Comparison of ENCODE assay signal across 8 cellular contexts in the genomic region with DNA sequence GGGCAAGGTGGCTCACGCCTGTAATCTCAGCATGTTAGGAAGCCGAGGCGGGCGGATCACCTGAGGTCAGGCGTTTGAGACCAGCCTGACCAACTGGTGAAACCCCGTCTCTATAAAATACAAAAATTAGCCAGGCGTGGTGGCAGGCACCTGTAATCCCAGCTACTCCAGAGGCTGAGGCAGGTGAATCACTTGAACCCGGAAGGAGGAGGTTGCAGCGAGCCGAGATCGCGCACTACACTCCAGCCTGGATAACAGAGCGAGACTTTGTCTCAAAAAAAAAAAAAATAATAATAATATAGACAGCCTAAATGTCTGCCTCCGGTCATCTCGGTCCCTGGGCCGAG. TPM values are rescaled to one million over a fixed set of nuclear protein-coding genes. Genes with fewer than 3 reads are reported as not detected.
DNase-seq lines count a peak whose midpoint lies in the region; TF ChIP-seq lines count a peak whose summit lies in the region.
"Not testable (repeated sequence)": the region's sequence is repeated elsewhere in the genome, so short reads cannot be mapped to it uniquely, and the experiment has no call there.

No MANE protein-coding gene starts in this region.

- not testable (repeated sequence) for H3K18ac ChIP-seq in mesendoderm (ENCODE audit: low read length)

- H4K20me1 ChIP-seq in MM.1S (ENCODE audit: insufficient read depth, low read length) = not testable (repeated sequence)

- peak overlapping the region; percentile 98 for H3K27ac Mint-ChIP-seq in activated CD4-positive, alpha-beta T cell treated with anti-CD3 and anti-CD28 coated beads, Interleukin-2, amount 10 ng/mL, durations not matched to agents 24 days and 14 days

- peaks cover 29% of the 10 kb centered on the region for H3K36me3 Mint-ChIP-seq in activated CD4-positive, alpha-beta T cell treated with anti-CD3 and anti-CD28 coated beads, Interleukin-2, amount 10 ng/mL, durations not matched to agents 24 days and 14 days (ENCODE audit: low read depth)

- not testable (repeated sequence) for DNase-seq in GM06990 (ENCODE audit: extremely low read depth, insufficient read length); MM.1S; activated CD4-positive, alpha-beta T cell treated with anti-CD3 and anti-CD28 coated beads, Interleukin-2, amount 10 ng/mL, durations not matched to agents 24 days and 14 days; brain microvascular endothelial cell; foreskin fibroblast; mesendoderm; skeletal muscle cell (ENCODE audit: low read depth); vagina (ENCODE audit: extremely low spot score in 2 of 2)

- intact Hi-C loops in activated CD4-positive, alpha-beta T cell treated with anti-CD3 and anti-CD28 coated beads, Interleukin-2, amount 10 ng/mL, durations not matched to agents 24 days and 14 days (cut with micrococcal nuclease) = loop anchor here (1.0 to 10.0 kb wide), 7 partner anchors 49 to 1027 kb away; a partner anchor contains a TSS
- intact Hi-C loops in vagina (cut with DNase I) = not testable (repeated sequence)

- not testable (repeated sequence) for H2BK120ac ChIP-seq in mesendoderm (ENCODE audit: low read depth, low read length)

- not testable (repeated sequence) for TF ChIP-seq CTCF in GM06990 (IDR thresholded peaks at IDR 0.05; ENCODE audit: insufficient read depth, low read length, poor library complexity, severe bottlenecking); MM.1S (IDR thresholded peaks at IDR 0.05; ENCODE audit: low read length); brain microvascular endothelial cell (IDR thresholded peaks at IDR 0.05; ENCODE audit: low read depth, low read length, missing control alignments); foreskin fibroblast (IDR thresholded peaks at IDR 0.05; ENCODE audit: low read depth, low read length); vagina (IDR thresholded peaks at IDR 0.05)

- not testable (repeated sequence) for TF ChIP-seq POLR2A in vagina (IDR thresholded peaks at IDR 0.05)

- peak overlapping the region; percentile 54 for H2AFZ ChIP-seq in MM.1S (ENCODE audit: low read length)

- not testable (repeated sequence) for H4K5ac ChIP-seq in mesendoderm (ENCODE audit: low read length)

- no CpG with 5 or more reads among the region's 16 CpGs for WGBS in mesendoderm (ENCODE audit: extremely low coverage, insufficient coverage, low lambda C conversion rate)

- H3K4ac ChIP-seq in mesendoderm (ENCODE audit: low read depth, low read length) = not testable (repeated sequence)

- peak overlapping the region; percentile 98 for H3K56ac ChIP-seq in mesendoderm (ENCODE audit: low read length)

- H3K4me3 ChIP-seq in GM06990 (replicated peaks; ENCODE audit: low read depth, low read length) = peak overlapping the region; percentile 89
- peak overlapping the region; percentile 76 for H3K4me3 ChIP-seq in MM.1S (ENCODE audit: low read length)
- H3K4me3 ChIP-seq in brain microvascular endothelial cell (ENCODE audit: low read depth, low read length) = peak overlapping the region; percentile 76
- peak overlapping the region; percentile 66 to 79 for H3K4me3 ChIP-seq in foreskin fibroblast (ENCODE audit: low read depth in 1 of 2, low read length in 2 of 2)
- H3K4me3 ChIP-seq in mesendoderm (ENCODE audit: low read length) = not testable (repeated sequence)
- peak overlapping the region; percentile 73 for H3K4me3 ChIP-seq in skeletal muscle cell (ENCODE audit: low read depth, low read length)
- peak overlapping the region; percentile 68 to 81 for H3K4me3 ChIP-seq in vagina

- in situ Hi-C loops in brain microvascular endothelial cell (cut with HindIII; ENCODE audit: low pct_ligation_motif_present, low sequenced_read_pairs) = not testable (repeated sequence)

- not testable (repeated sequence) for H3K9me2 ChIP-seq in MM.1S (replicated peaks; ENCODE audit: insufficient read depth, low read length)

- H3K4me3 Mint-ChIP-seq in activated CD4-positive, alpha-beta T cell treated with anti-CD3 and anti-CD28 coated beads, Interleukin-2, amount 10 ng/mL, durations not matched to agents 24 days and 14 days = peak overlapping the region; percentile 97

- peak overlapping the region; percentile 90 for H3K9ac ChIP-seq in MM.1S (ENCODE audit: low read length)
- H3K9ac ChIP-seq in mesendoderm (ENCODE audit: low read length) = peak overlapping the region; percentile 93

- not testable (repeated sequence) for H3K23ac ChIP-seq in mesendoderm (ENCODE audit: low read length)

- H3K4me1 Mint-ChIP-seq in activated CD4-positive, alpha-beta T cell treated with anti-CD3 and anti-CD28 coated beads, Interleukin-2, amount 10 ng/mL, durations not matched to agents 24 days and 14 days = peaks cover 32% of the 10 kb centered on the region

- not testable (repeated sequence) for H3K27me3 Mint-ChIP-seq in activated CD4-positive, alpha-beta T cell treated with anti-CD3 and anti-CD28 coated beads, Interleukin-2, amount 10 ng/mL, durations not matched to agents 24 days and 14 days

- not testable (repeated sequence) for H2AK5ac ChIP-seq in mesendoderm (ENCODE audit: low read length)

- not testable (repeated sequence) for H3K27me3 ChIP-seq in GM06990 (replicated peaks; ENCODE audit: control insufficient read depth, insufficient read depth, low read length); MM.1S (replicated peaks; ENCODE audit: insufficient read depth, low read length); brain microvascular endothelial cell (replicated peaks); mesendoderm (ENCODE audit: insufficient read depth, low read length, poor library complexity); vagina

- H3K4me1 ChIP-seq in MM.1S (ENCODE audit: low read length); mesendoderm (ENCODE audit: control insufficient read depth, low read depth, low read length): not testable (repeated sequence)
- H3K4me1 ChIP-seq in vagina = peaks cover 54% of the 10 kb centered on the region

- H3F3A ChIP-seq in MM.1S (ENCODE audit: insufficient read depth, low read length) = not testable (repeated sequence)

- peak overlapping the region; percentile 89 for H3K4me2 ChIP-seq in MM.1S (ENCODE audit: low read depth, low read length)
- H3K4me2 ChIP-seq in mesendoderm (ENCODE audit: low read length) = peak overlapping the region; percentile 20

- not testable (repeated sequence) for H3K9me3 ChIP-seq in MM.1S (replicated peaks; ENCODE audit: insufficient read depth, low read length); vagina

- not testable (repeated sequence) for H3K79me1 ChIP-seq in mesendoderm (ENCODE audit: low read length)

- H2BK5ac ChIP-seq in mesendoderm (ENCODE audit: low read length) = not testable (repeated sequence)

- not testable (repeated sequence) for H3K9me3 Mint-ChIP-seq in activated CD4-positive, alpha-beta T cell treated with anti-CD3 and anti-CD28 coated beads, Interleukin-2, amount 10 ng/mL, durations not matched to agents 24 days and 14 days

- H3K27ac ChIP-seq in MM.1S (ENCODE audit: low read length) (peak overlapping the region; percentile 82), brain microvascular endothelial cell (peak overlapping the region; percentile 94), vagina (peak overlapping the region; percentile 89)
- not testable (repeated sequence) for H3K27ac ChIP-seq in mesendoderm (ENCODE audit: low read depth, low read length)

- peaks cover 19% of the 10 kb centered on the region for H3K79me2 ChIP-seq in MM.1S (ENCODE audit: low read length)
- H3K79me2 ChIP-seq in mesendoderm (ENCODE audit: control insufficient read depth, insufficient read depth, low read length) = not testable (repeated sequence)

- H3K36me3 ChIP-seq in GM06990 (ENCODE audit: control insufficient read depth, insufficient read depth, low read length); MM.1S (replicated peaks; ENCODE audit: insufficient read depth, low read length); brain microvascular endothelial cell (replicated peaks); mesendoderm (ENCODE audit: control insufficient read depth, insufficient read depth, low read length); vagina: not testable (repeated sequence)

- not testable (repeated sequence) for H4K8ac ChIP-seq in mesendoderm (ENCODE audit: low read depth, low read length)

- H2BK15ac ChIP-seq in mesendoderm (replicated peaks; ENCODE audit: low read depth) = not testable (repeated sequence)

RNA-seq across cellular contexts. Expression of a gene that starts 0.6 kb away (rescaled TPM):
- total RNA-seq in activated CD4-positive, alpha-beta T cell treated with anti-CD3 and anti-CD28 coated beads, Interleukin-2, amount 10 ng/mL, durations not matched to agents 24 days and 14 days = 66.6 and 68.8 TPM in 2 replicates
- polyA plus RNA-seq in mesendoderm (2013, experiment 1 of 2) = 14.6 TPM
- polyA plus RNA-seq in mesendoderm (2013, experiment 2 of 2) = 12.3 TPM
- 58.4 TPM for total RNA-seq in vagina

RNA-seq across cellular contexts. Expression of a gene that starts 49.0 kb away (rescaled TPM):
- total RNA-seq in activated CD4-positive, alpha-beta T cell treated with anti-CD3 and anti-CD28 coated beads, Interleukin-2, amount 10 ng/mL, durations not matched to agents 24 days and 14 days = 192 and 200 TPM in 2 replicates
- 212 TPM for polyA plus RNA-seq in mesendoderm (2013, experiment 1 of 2)
- polyA plus RNA-seq in mesendoderm (2013, experiment 2 of 2) = 214 TPM
- 249 TPM for total RNA-seq in vagina

RNA-seq across cellular contexts. Expression of a gene that starts 58.0 kb away (rescaled TPM):
- total RNA-seq in activated CD4-positive, alpha-beta T cell treated with anti-CD3 and anti-CD28 coated beads, Interleukin-2, amount 10 ng/mL, durations not matched to agents 24 days and 14 days = 0.82 and 1.6 TPM in 2 replicates
- 0.88 TPM for polyA plus RNA-seq in mesendoderm (2013, experiment 1 of 2)
- 1.3 TPM for polyA plus RNA-seq in mesendoderm (2013, experiment 2 of 2)
- not detected for total RNA-seq in vagina
